Comparison of ENCODE assay signal across 8 cellular contexts in genomic region chr12:6944381-6945186, GRCh38. TPM values are rescaled to one million over a fixed set of nuclear protein-coding genes. Genes with fewer than 3 reads are reported as not detected.
DNase-seq lines count a peak whose midpoint lies in the region; ATAC-seq, FAIRE-seq and TF ChIP-seq lines count a peak whose summit lies in the region.

No MANE protein-coding gene starts in this region.

- H3K36me3 ChIP-seq in WERI-Rb-1 (peaks cover 38% of the 10 kb centered on the region), bronchial epithelial cell (ENCODE audit: control insufficient read depth, insufficient read depth, low read length) (peaks cover 8% of the 10 kb centered on the region), small intestine (ENCODE audit: control insufficient read depth in 2 of 2, insufficient read depth in 2 of 2, low read length in 2 of 2) (peaks cover 0 to 2% of the 10 kb centered on the region in 2 donors)

- POLR2A ChIA-PET in A549 (lab: Yijun Ruan, JAX), result interaction anchor here (0.6 to 6.1 kb wide), 31 partner anchors 10 to 244 kb away, joined by 3 to 174 read pairs (median 7); partner anchors contain the start of genes C1RL, CDCA3, COPS7A and EMG1

- H3K4me2 ChIP-seq in A549, result peak overlapping the region; percentile 88

- TF ChIP-seq CTCF in A549 (IDR thresholded peaks at IDR 0.05) (peak; percentile 85), WERI-Rb-1 (IDR thresholded peaks at IDR 0.05; ENCODE audit: low read depth, low read length) (peak; percentile 92), bronchial epithelial cell (IDR thresholded peaks at IDR 0.05; ENCODE audit: insufficient read depth, low read length, severe bottlenecking) (peak; percentile 89)

- H3K4me3 ChIP-seq in A549 (peak overlapping the region; percentile 59), WERI-Rb-1 (ENCODE audit: low read depth, low read length) (peak overlapping the region; percentile 74), bronchial epithelial cell (ENCODE audit: low read depth, low read length) (peak overlapping the region; percentile 65), small intestine (ENCODE audit: low read depth in 1 of 2, low read length in 2 of 2) (peak overlapping the region; percentile 46 to 55)

- H3K9me3 ChIP-seq in A549 (no peaks in the 10 kb centered on the region), WERI-Rb-1 (ENCODE audit: severe bottlenecking) (no peaks in the 10 kb centered on the region), small intestine (ENCODE audit: control insufficient read depth, low read depth) (no peaks in the 10 kb centered on the region)

- CTCF ChIA-PET in A549 (lab: Yijun Ruan, JAX), result interaction anchor here (0.6 to 22.6 kb wide), 26 partner anchors 10 to 697 kb away, joined by 3 to 370 read pairs (median 4); partner anchors contain the start of genes ATN1, C1RL, C1S and CDCA3

- DNase-seq in A549 (ENCODE audit: low read depth in 1 of 2, low spot score in 1 of 2) (peak; percentile 93 to 97), NCI-H2171 treated with DMSO at 0.1 percent for 48 hours (lab: John Stamatoyannopoulos, UW) (peak; percentile 100), WERI-Rb-1 (peak; percentile 94), bronchial epithelial cell (ENCODE audit: low read depth) (peak; percentile 83), iPS-NIHi7 (ENCODE audit: extremely low spot score) (peak; percentile 80), small intestine (peak; percentile 95)

- peak; percentile 87 for TF ChIP-seq RAD21 in A549 (conservative IDR thresholded peaks at IDR 0.05 in 1 of 2, IDR thresholded peaks at IDR 0.05 in 1 of 2)

- ATAC-seq in A549 (peak; percentile 52 to 73), GM18520 (IDR thresholded peaks at IDR 0.05; ENCODE audit: unreplicated experiment) (peak; percentile 28), HG03103 (IDR thresholded peaks at IDR 0.05; ENCODE audit: low read depth, unreplicated experiment) (peak; percentile 43)

- no peak for TF ChIP-seq EP300 in A549 (IDR thresholded peaks at IDR 0.05)

- H3K27me3 ChIP-seq in WERI-Rb-1 (ENCODE audit: insufficient read depth, low read depth, severe bottlenecking) (no peaks in the 10 kb centered on the region), bronchial epithelial cell (ENCODE audit: control insufficient read depth, insufficient read depth, low read length) (no peaks in the 10 kb centered on the region), small intestine (ENCODE audit: control insufficient read depth in 2 of 2, insufficient read depth in 2 of 2, low read length in 2 of 2) (no peaks in the 10 kb centered on the region)

- H3K4me1 ChIP-seq in A549, result peaks cover 36% of the 10 kb centered on the region
- H3K4me1 ChIP-seq in small intestine (ENCODE audit: control insufficient read depth in 2 of 2, insufficient read depth in 1 of 2, low read depth in 1 of 2, low read length in 1 of 2), result peaks cover 4 to 5% of the 10 kb centered on the region in 2 donors

- 2% methylated on average over 48 of the region's 48 CpGs for WGBS in A549 (ENCODE audit: missing lambda C conversion rate)
- whole genome bisulfite sequencing in small intestine, 3 donors, result 1 to 3% (median 2%) methylated on average over 48 of the region's 48 CpGs

- TF ChIP-seq POLR2A in A549 (IDR thresholded peaks at IDR 0.05; ENCODE audit: low read length), result no peak; the same call in 1 of the 2 replicates

- H3K27ac ChIP-seq in A549 (peak overlapping the region; percentile 80 to 90), WERI-Rb-1 (peak overlapping the region; percentile 97), small intestine (ENCODE audit: low read depth in 1 of 2, low read length in 1 of 2) (peak overlapping the region; percentile 94 to 99)

- no peak for FAIRE-seq in A549 (lab: Jason Lieb, UNC)
- no peak for FAIRE-seq in bronchial epithelial cell (lab: Jason Lieb, UNC)
- no peak for FAIRE-seq in small intestine (lab: Jason Lieb, UNC)

TF ChIP-seq in A549, 52 proteins besides CTCF, POLR2A, EP300 and RAD21 (continues in another document):
- TF ChIP-seq EHMT2 (IDR thresholded peaks at IDR 0.05; ENCODE audit: low read depth) (no peak), PHF8 (IDR thresholded peaks at IDR 0.05; ENCODE audit: borderline replicate concordance, low read depth) (peak; percentile 19; the same call in 1 of the 2 replicates), RCOR1 (IDR thresholded peaks at IDR 0.05; ENCODE audit: low read depth, low read length) (no peak), MAX (IDR thresholded peaks at IDR 0.05) (peak; percentile 55), RNF2 (IDR thresholded peaks at IDR 0.05; ENCODE audit: borderline replicate concordance, low read depth) (0 out of 2 replicates have a peak, but pooled peaks have one; percentile 39), HOXB13 (CRISPR knock-in tag; IDR thresholded peaks at IDR 0.05; ENCODE audit: low read depth) (no peak), MAFK (IDR thresholded peaks at IDR 0.05; ENCODE audit: partially characterized antibody) (no peak), MYC (IDR thresholded peaks at IDR 0.05; ENCODE audit: borderline replicate concordance, low read length) (peak; percentile 57; the same call in 1 of the 2 replicates), HOXA7 (CRISPR knock-in tag; IDR thresholded peaks at IDR 0.05) (0 out of 2 replicates have a peak, but pooled peaks have one; percentile 12), FOSB (CRISPR knock-in tag; IDR thresholded peaks at IDR 0.05) (no peak), FOXS1 (CRISPR knock-in tag; IDR thresholded peaks at IDR 0.05) (no peak), HOXB5 (CRISPR knock-in tag; IDR thresholded peaks at IDR 0.05) (no peak), ZFP36 (IDR thresholded peaks at IDR 0.05; ENCODE audit: borderline replicate concordance, partially characterized antibody) (no peak), RARB (CRISPR knock-in tag; IDR thresholded peaks at IDR 0.05) (no peak), CBX2 (IDR thresholded peaks at IDR 0.05; ENCODE audit: borderline replicate concordance, low read depth) (no peak)
- TF ChIP-seq, protein P1, sequence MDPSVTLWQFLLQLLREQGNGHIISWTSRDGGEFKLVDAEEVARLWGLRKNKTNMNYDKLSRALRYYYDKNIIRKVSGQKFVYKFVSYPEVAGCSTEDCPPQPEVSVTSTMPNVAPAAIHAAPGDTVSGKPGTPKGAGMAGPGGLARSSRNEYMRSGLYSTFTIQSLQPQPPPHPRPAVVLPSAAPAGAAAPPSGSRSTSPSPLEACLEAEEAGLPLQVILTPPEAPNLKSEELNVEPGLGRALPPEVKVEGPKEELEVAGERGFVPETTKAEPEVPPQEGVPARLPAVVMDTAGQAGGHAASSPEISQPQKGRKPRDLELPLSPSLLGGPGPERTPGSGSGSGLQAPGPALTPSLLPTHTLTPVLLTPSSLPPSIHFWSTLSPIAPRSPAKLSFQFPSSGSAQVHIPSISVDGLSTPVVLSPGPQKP (IDR thresholded peaks at IDR 0.05; ENCODE audit: low read depth, low read length), result no peak

RNA-seq across cellular contexts. Expression of gene C12orf57, which starts 0.8 kb away (rescaled TPM):
- 466 and 493 TPM in 2 replicates for polyA plus RNA-seq in A549 (2011; rRNA removed)
- polyA plus RNA-seq in A549 (2012; cell fraction: cytosol; rRNA removed), result 958 and 1,062 TPM in 2 replicates
- polyA plus RNA-seq in A549 (2012; cell fraction: nucleus; rRNA removed), result 535 and 597 TPM in 2 replicates
- 224 to 273 TPM (median 261 TPM) in 3 replicates for polyA plus RNA-seq in A549 (2017; fragmentation: RNase III; extraction: RNeasy Plus Mini Kit Qiagen cat#74134 plus additional on column Dnase treatment)
- polyA minus RNA-seq in A549 (2011; rRNA and poly(A)+ RNA removed), result 98.2 and 108 TPM in 2 replicates
- 92.2 and 161 TPM in 2 replicates for total RNA-seq in bronchial epithelial cell
- 100 to 1,000 TPM; 185 to 379 (median 361) TPM for polyA plus RNA-seq in small intestine

RNA-seq across cellular contexts. Expression of gene RNU7-1, which starts 1.0 kb away (rescaled TPM):
- not detected in 2 replicates for polyA plus RNA-seq in A549 (2011; rRNA removed)
- not detected in 2 replicates for polyA plus RNA-seq in A549 (2012; cell fraction: cytosol; rRNA removed)
- not detected in 2 replicates for polyA plus RNA-seq in A549 (2012; cell fraction: nucleus; rRNA removed)
- not detected in 3 replicates for polyA plus RNA-seq in A549 (2017; fragmentation: RNase III; extraction: RNeasy Plus Mini Kit Qiagen cat#74134 plus additional on column Dnase treatment)
- polyA minus RNA-seq in A549 (2011; rRNA and poly(A)+ RNA removed), result not detected in 2 replicates
- not detected in 2 replicates for total RNA-seq in bronchial epithelial cell
- polyA plus RNA-seq in small intestine, result not detected

RNA-seq across cellular contexts. Expression of gene PTPN6, which starts 6.6 kb away (rescaled TPM):
- polyA plus RNA-seq in A549 (2011; rRNA removed) (18.9 and 29.0 TPM in 2 replicates), A549 (2017; fragmentation: RNase III; extraction: RNeasy Plus Mini Kit Qiagen cat#74134 plus additional on column Dnase treatment) (14.2 to 17.1 TPM (median 15.1 TPM) in 3 replicates), small intestine (10 to 100 TPM; 40.7 to 81.1 (median 76.7) TPM)
- polyA plus RNA-seq in A549 (2012; cell fraction: cytosol; rRNA removed), result 29.3 and 29.7 TPM in 2 replicates
- 53.2 and 54.2 TPM in 2 replicates for polyA plus RNA-seq in A549 (2012; cell fraction: nucleus; rRNA removed)
- 17.7 and 25.4 TPM in 2 replicates for polyA minus RNA-seq in A549 (2011; rRNA and poly(A)+ RNA removed)
- 10.9 and 12.4 TPM in 2 replicates for total RNA-seq in bronchial epithelial cell

RNA-seq across cellular contexts. Expression of gene ATN1, which starts 16.8 kb away (rescaled TPM):
- 11.3 and 23.1 TPM in 2 replicates for polyA plus RNA-seq in A549 (2011; rRNA removed)
- polyA plus RNA-seq in A549 (2012; cell fraction: cytosol; rRNA removed), result 26.7 and 40.3 TPM in 2 replicates
- 96.0 and 102 TPM in 2 replicates for polyA plus RNA-seq in A549 (2012; cell fraction: nucleus; rRNA removed)
- 40.3 to 51.6 TPM (median 51.2 TPM) in 3 replicates for polyA plus RNA-seq in A549 (2017; fragmentation: RNase III; extraction: RNeasy Plus Mini Kit Qiagen cat#74134 plus additional on column Dnase treatment)
- polyA minus RNA-seq in A549 (2011; rRNA and poly(A)+ RNA removed), result 14.1 and 24.0 TPM in 2 replicates
- 4.9 and 7.1 TPM in 2 replicates for total RNA-seq in bronchial epithelial cell
- 10 to 100 TPM; 34.0 to 50.6 (median 41.8) TPM for polyA plus RNA-seq in small intestine

RNA-seq across cellular contexts. Expression of gene PHB2, which starts 25.9 kb away (rescaled TPM):
- polyA plus RNA-seq in A549 (2011; rRNA removed) (296 and 297 TPM in 2 replicates), A549 (2017; fragmentation: RNase III; extraction: RNeasy Plus Mini Kit Qiagen cat#74134 plus additional on column Dnase treatment) (292 to 313 TPM (median 293 TPM) in 3 replicates), small intestine (100 to 1,000 TPM; 165 to 311 (median 210) TPM)
- polyA plus RNA-seq in A549 (2012; cell fraction: cytosol; rRNA removed), result 618 and 641 TPM in 2 replicates
- polyA plus RNA-seq in A549 (2012; cell fraction: nucleus; rRNA removed), result 611 and 629 TPM in 2 replicates
- 232 and 240 TPM in 2 replicates for polyA minus RNA-seq in A549 (2011; rRNA and poly(A)+ RNA removed)
- 83.7 and 189 TPM in 2 replicates for total RNA-seq in bronchial epithelial cell

Comparison
In these comparisons a context has a peak if more than half of its experiments do, and no peak if none do; other contexts are left out.
1. Peak in every context shown above with its lines: DNase-seq, ATAC-seq, H3K4me3 ChIP-seq and H3K27ac ChIP-seq.